In genomic region chr9:35079426-35080341, GRCh38 we compare ENCODE assay signal across 8 cellular contexts. TPM values are rescaled to one million over a fixed set of nuclear protein-coding genes. Genes with fewer than 3 reads are reported as not detected.
DNase-seq lines count a peak whose midpoint lies in the region; ATAC-seq and TF ChIP-seq lines count a peak whose summit lies in the region.

Gene FANCG (minus strand): TSS chr9:35079942. CDS start chr9:35079524, 418 bp downstream.

- peak within 1 kb of the TSS; percentile 84 for H3K4me3 ChIP-seq in lower lobe of right lung

- no peaks in the 10 kb centered on the region for H3K36me3 ChIP-seq in lower lobe of right lung

- TF ChIP-seq CTCF in activated CD8-positive, alpha-beta T cell treated with anti-CD3 and anti-CD28 coated beads for 36 hours (IDR thresholded peaks at IDR 0.05) = no peak
- TF ChIP-seq CTCF in lower lobe of right lung (IDR thresholded peaks at IDR 0.05) = no peak

- peak; percentile 87 for ATAC-seq in GM19395 (IDR thresholded peaks at IDR 0.05; ENCODE audit: unreplicated experiment)
- peak; percentile 87 for ATAC-seq in HG03565 (IDR thresholded peaks at IDR 0.05; ENCODE audit: unreplicated experiment)
- peak; percentile 90 for ATAC-seq in activated CD8-positive, alpha-beta T cell treated with anti-CD3 and anti-CD28 coated beads for 36 hours
- peak; percentile 97 to 99 for ATAC-seq in lower lobe of right lung

- H3K4me1 ChIP-seq in lower lobe of right lung = peaks cover 21% of the 10 kb centered on the region

- H3K27ac ChIP-seq in lower lobe of right lung = peak within 1 kb of the TSS; percentile 75

- peaks cover 36% of the 10 kb centered on the region for H3K36me3 Mint-ChIP-seq in activated CD8-positive, alpha-beta T cell treated with anti-CD3 and anti-CD28 coated beads for 36 hours (ENCODE audit: low read depth)

- intact Hi-C loops in activated CD8-positive, alpha-beta T cell treated with anti-CD3 and anti-CD28 coated beads for 36 hours (cut with micrococcal nuclease) = no loop called here
- intact Hi-C loops in lower lobe of right lung (cut with DNase I) = no loop called here

- H3K27ac Mint-ChIP-seq in activated CD8-positive, alpha-beta T cell treated with anti-CD3 and anti-CD28 coated beads for 36 hours = peak within 1 kb of the TSS; percentile 97

- CTCF ChIA-PET in activated CD8-positive, alpha-beta T cell treated with anti-CD3 and anti-CD28 coated beads for 36 hours (lab: Charles Lee) = interaction anchor here (0.9 to 8.2 kb wide), 10 partner anchors 8 to 320 kb away, joined by 3 to 83 read pairs (median 5); partner anchors contain the start of genes PIGO and STOML2

- no peaks in the 10 kb centered on the region for H3K9me3 Mint-ChIP-seq in activated CD8-positive, alpha-beta T cell treated with anti-CD3 and anti-CD28 coated beads for 36 hours

- peak; percentile 93 for DNase-seq in CD1c-positive myeloid dendritic cell (ENCODE audit: extremely low spot score)
- peak; percentile 94 for DNase-seq in NCI-H82 (lab: John Stamatoyannopoulos, UW)
- peak; percentile 91 for DNase-seq in activated CD8-positive, alpha-beta T cell treated with anti-CD3 and anti-CD28 coated beads for 36 hours
- DNase-seq in effector CD4-positive, alpha-beta T cell = peak; percentile 74
- DNase-seq in lower lobe of right lung = peak; percentile 95
- peak; percentile 69 to 85 (median 73) for DNase-seq in stimulated activated CD4-positive, alpha-beta T cell treated with anti-CD3 and anti-CD28 coated beads, TNF-alpha, amount 100 ng/mL, for 24 hours (ENCODE audit: low read depth in 3 of 3)

- H3K27me3 ChIP-seq in lower lobe of right lung (ENCODE audit: low read depth) = no peaks in the 10 kb centered on the region

- no peaks in the 10 kb centered on the region for H3K27me3 Mint-ChIP-seq in activated CD8-positive, alpha-beta T cell treated with anti-CD3 and anti-CD28 coated beads for 36 hours

- peaks cover 21% of the 10 kb centered on the region for H3K4me1 Mint-ChIP-seq in activated CD8-positive, alpha-beta T cell treated with anti-CD3 and anti-CD28 coated beads for 36 hours (ENCODE audit: low read depth)

- POLR2A ChIA-PET in activated CD8-positive, alpha-beta T cell treated with anti-CD3 and anti-CD28 coated beads for 36 hours (lab: Charles Lee) = interaction anchor here (0.7 to 7.5 kb wide), 14 partner anchors 9 to 91 kb away, joined by 3 to 101 read pairs (median 5); partner anchors contain the start of genes PIGO, STOML2 and VCP

- H3K4me3 Mint-ChIP-seq in activated CD8-positive, alpha-beta T cell treated with anti-CD3 and anti-CD28 coated beads for 36 hours = peak within 1 kb of the TSS; percentile 90

- no peaks in the 10 kb centered on the region for H3K9me3 ChIP-seq in lower lobe of right lung

RNA-seq across cellular contexts. Expression of gene FANCG, which starts in this region (rescaled TPM):
- total RNA-seq in activated CD8-positive, alpha-beta T cell treated with anti-CD3 and anti-CD28 coated beads for 36 hours = 10 to 100 TPM; 91.5 to 94.0 TPM
- 13.9 TPM for total RNA-seq in lower lobe of right lung

Comparison
In these comparisons a context has a peak if more than half of its experiments do, and no peak if none do; other contexts are left out.
1. Peak in every context shown above with its lines: DNase-seq, ATAC-seq, H3K4me3 ChIP-seq and H3K27ac ChIP-seq.